12 cellular contexts compared by ENCODE assay signal in the genomic region with DNA sequence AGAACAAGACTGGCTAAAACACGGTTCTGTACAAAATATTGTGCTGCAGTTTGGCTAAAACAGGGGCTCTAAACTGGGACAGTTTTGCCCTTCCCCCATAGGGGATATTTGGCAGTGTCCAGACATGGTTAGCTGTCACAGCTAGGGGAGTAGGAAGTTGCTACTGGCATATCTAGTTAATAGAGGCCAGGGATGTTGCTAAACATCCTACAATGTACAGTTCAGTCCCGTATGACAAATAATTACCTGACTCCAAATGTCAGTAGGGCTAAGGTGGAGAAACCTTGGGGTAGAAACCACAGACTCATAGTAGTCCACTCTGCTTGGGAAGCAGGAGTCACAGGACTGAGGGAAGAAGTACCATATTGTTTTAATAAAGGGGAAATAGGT. TPM values are rescaled to one million over a fixed set of nuclear protein-coding genes. Genes with fewer than 3 reads are reported as not detected.
DNase-seq lines count a peak whose midpoint lies in the region; ATAC-seq and TF ChIP-seq lines count a peak whose summit lies in the region.
"Had no signal": no experiment of that assay in that cellular context is flagged by ENCODE, and none has a peak within 500 bp of the region (broad histone marks: within the 10 kb centered on the region; RNA-seq: fewer than 3 reads in every experiment).

No MANE protein-coding gene starts in this region.

- no peaks in the 10 kb centered on the region for H3K27me3 ChIP-seq in CD4-positive, alpha-beta T cell (ENCODE audit: control insufficient read depth, insufficient read depth, low read length)
- H3K27me3 ChIP-seq in breast epithelium (no peaks in the 10 kb centered on the region), right atrium auricular region (no peaks in the 10 kb centered on the region), psoas muscle (ENCODE audit: insufficient read depth in 3 of 3, low read length in 2 of 3) (no peaks in the 10 kb centered on the region)

- TF ChIP-seq CTCF in CD4-positive, alpha-beta T cell (IDR thresholded peaks at IDR 0.05), result no peak
- TF ChIP-seq CTCF in breast epithelium (IDR thresholded peaks at IDR 0.05) (no peak), right atrium auricular region (IDR thresholded peaks at IDR 0.05) (no peak), psoas muscle (IDR thresholded peaks at IDR 0.05) (no peak)

- no peaks in the 10 kb centered on the region for H3K27me3 Mint-ChIP-seq in CD4-positive, alpha-beta T cell
- H3K27me3 Mint-ChIP-seq: activated naive CD4-positive, alpha-beta T cell treated with anti-CD3 and anti-CD28 coated beads, Interleukin-2, amount 10 ng/mL, durations not matched to agents 7 days and 5 days had no signal

- CTCF ChIA-PET in CD4-positive, alpha-beta T cell (lab: Charles Lee), result interaction anchor here (0.5 to 1.0 kb wide), 2 partner anchors 301 to 707 kb away, joined by 3 to 4 read pairs; no protein-coding TSS in a partner anchor

- peaks cover 30% of the 10 kb centered on the region for H3K36me3 Mint-ChIP-seq in CD4-positive, alpha-beta T cell (ENCODE audit: low read depth)

- H3K9me3 Mint-ChIP-seq in CD4-positive, alpha-beta T cell, result no peaks in the 10 kb centered on the region
- H3K9me3 Mint-ChIP-seq: activated naive CD4-positive, alpha-beta T cell treated with anti-CD3 and anti-CD28 coated beads, Interleukin-2, amount 10 ng/mL, durations not matched to agents 7 days and 5 days had no signal

- no peak for DNase-seq in CD4-positive, alpha-beta T cell
- DNase-seq in breast epithelium (ENCODE audit: low spot score in 2 of 2) (no peak), right atrium auricular region (ENCODE audit: low spot score) (no peak), psoas muscle (no peak), globus pallidus (ENCODE audit: low spot score) (no peak)
- DNase-seq in stimulated activated naive CD4-positive, alpha-beta T cell (lab: John Stamatoyannopoulos, UW), result no peak
- DNase-seq: activated naive CD4-positive, alpha-beta T cell treated with anti-CD3 and anti-CD28 coated beads, Interleukin-2, amount 10 ng/mL, durations not matched to agents 7 days and 5 days; NCI-H1105 treated with DMSO at 0.1 percent for 48 hours; stimulated activated CD4-positive, alpha-beta T cell treated with anti-CD3 and anti-CD28 coated beads, Interleukin-4, amount 100 ng/mL, for 4 hours had no signal

- no peak overlapping the region for H3K27ac ChIP-seq in CD4-positive, alpha-beta T cell (ENCODE audit: low read depth, low read length)
- peak overlapping the region; percentile 87 to 96 for H3K27ac ChIP-seq in breast epithelium
- H3K27ac ChIP-seq in right atrium auricular region, result peak overlapping the region; percentile 89 to 99
- H3K27ac ChIP-seq in psoas muscle, result peak overlapping the region; percentile 98

- intact Hi-C loops in CD4-positive, alpha-beta T cell (cut with DNase I, micrococcal nuclease), result no loop called here
- intact Hi-C loops in breast epithelium (cut with DNase I; ENCODE audit: low total_unique reads) (no loop called here), psoas muscle (cut with DNase I) (no loop called here)

- 10 to 32% (median 12%) methylated on average over 2 of the region's 2 CpGs for WGBS in psoas muscle, 3 donors

- peak overlapping the region in 1 of 3 donors; percentile 49 for H3K4me3 ChIP-seq in breast epithelium
- peak overlapping the region in 1 of 2 donors; percentile 25 for H3K4me3 ChIP-seq in right atrium auricular region
- H3K4me3 ChIP-seq in psoas muscle, result peak overlapping the region; percentile 81

- peak overlapping the region; percentile 38 for H3K27ac Mint-ChIP-seq in CD4-positive, alpha-beta T cell
- H3K27ac Mint-ChIP-seq: activated naive CD4-positive, alpha-beta T cell treated with anti-CD3 and anti-CD28 coated beads, Interleukin-2, amount 10 ng/mL, durations not matched to agents 7 days and 5 days had no signal

- no peak for ATAC-seq in CD4-positive, alpha-beta T cell (ENCODE audit: poor library complexity)
- peak; percentile 46 to 69 (median 64) for ATAC-seq in psoas muscle
- ATAC-seq in GM18498 (IDR thresholded peaks at IDR 0.05; ENCODE audit: unreplicated experiment), result no peak
- ATAC-seq in HG03139 (IDR thresholded peaks at IDR 0.05; ENCODE audit: unreplicated experiment), result no peak
- ATAC-seq: activated CD4-positive, CD25-positive, alpha-beta regulatory T cell treated with anti-CD3 and anti-CD28 coated beads, Interleukin-2, amount 50 U/mL, for 24 hours had no signal

- H3K36me3 ChIP-seq in breast epithelium (no peaks in the 10 kb centered on the region), right atrium auricular region (no peaks in the 10 kb centered on the region), psoas muscle (ENCODE audit: insufficient read depth in 1 of 2, low read depth in 1 of 2) (no peaks in the 10 kb centered on the region)

- H3K9me3 ChIP-seq in CD4-positive, alpha-beta T cell (ENCODE audit: control insufficient read depth, low read length), result no peaks in the 10 kb centered on the region
- no peaks in the 10 kb centered on the region for H3K9me3 ChIP-seq in breast epithelium
- H3K9me3 ChIP-seq in right atrium auricular region, result no peaks in the 10 kb centered on the region
- H3K9me3 ChIP-seq in psoas muscle, result no peaks in the 10 kb centered on the region

- peaks cover 56% of the 10 kb centered on the region for H3K4me1 Mint-ChIP-seq in CD4-positive, alpha-beta T cell (ENCODE audit: low read depth)

- POLR2A ChIA-PET in CD4-positive, alpha-beta T cell (lab: Charles Lee), result no interaction called here

- H3K4me1 ChIP-seq in breast epithelium (peaks cover 33 to 35% of the 10 kb centered on the region in 2 donors), right atrium auricular region (peaks cover 0 to 94% of the 10 kb centered on the region in 2 donors), psoas muscle (peaks cover 86% of the 10 kb centered on the region)

- no peak for TF ChIP-seq POLR2A in breast epithelium (IDR thresholded peaks at IDR 0.05)

- no peak overlapping the region for H3K4me3 Mint-ChIP-seq in CD4-positive, alpha-beta T cell
- H3K4me3 Mint-ChIP-seq: activated naive CD4-positive, alpha-beta T cell treated with anti-CD3 and anti-CD28 coated beads, Interleukin-2, amount 10 ng/mL, durations not matched to agents 7 days and 5 days had no signal

RNA-seq across cellular contexts. Expression of a gene that starts 39.8 kb away (rescaled TPM):
- total RNA-seq in CD4-positive, alpha-beta T cell, result 1 to 10 TPM; 6.1 to 6.5 TPM
- total RNA-seq in breast epithelium (100 to 1,000 TPM; 114 to 174 (median 143) TPM), right atrium auricular region (10 to 100 TPM; 46.1 to 94.4 TPM), psoas muscle (10 to 100 TPM; 47.2 to 77.2 (median 54.5) TPM)
- polyA plus RNA-seq in psoas muscle, result 10 to 100 TPM; 26.4 to 56.4 (median 54.1) TPM

RNA-seq across cellular contexts. Expression of a gene that starts 53.7 kb away (rescaled TPM):
- total RNA-seq in CD4-positive, alpha-beta T cell, result not detected
- not detected for total RNA-seq in breast epithelium
- under 1 TPM in 1 of 2 donors, not detected in 1; 0.47 TPM for total RNA-seq in right atrium auricular region
- total RNA-seq in psoas muscle, result 10 to 100 TPM in 1 of 4 donors, under 1 TPM in 2, not detected in 1; 0.17 to 21.1 (median 0.82) TPM
- under 1 TPM; 0.03 to 0.24 (median 0.18) TPM for polyA plus RNA-seq in psoas muscle

Comparison
In these comparisons a context has a peak if more than half of its experiments do, and no peak if none do; other contexts are left out.
1. ATAC-seq: peak in psoas muscle (4 of 4); none in CD4-positive, alpha-beta T cell (single experiment), GM18498 (single experiment) and HG03139 (single experiment).
2. RNA of a gene that starts 39.8 kb away (total RNA-seq): 114 to 174 TPM in breast epithelium, 46.1 to 94.4 TPM in right atrium auricular region and 47.2 to 77.2 TPM in psoas muscle; 6.1 to 6.5 TPM in CD4-positive, alpha-beta T cell; every median in the first group is over 4 times any median in the second.